Comparison of ENCODE assay signal across 15 cellular contexts in genomic region chr12:124018526-124018925, GRCh38.
"Had no signal": no experiment of that assay in that cellular context is flagged by ENCODE, and none has a peak within 500 bp of the region (broad histone marks: within the 10 kb centered on the region; RNA-seq: fewer than 3 reads in every experiment).

No MANE protein-coding gene starts in this region.

- H3K4me3 ChIP-seq: esophagus muscularis mucosa, prostate gland, right lobe of liver had no signal

- H3K36me3 ChIP-seq: prostate gland, right lobe of liver had no signal

- H3K4me1 ChIP-seq: prostate gland had no signal

- ATAC-seq: activated T-helper 17 cell treated with anti-CD3 and anti-CD28 coated beads, Interleukin-2, amount 50 U/mL, for 72 hours; SK-N-SH treated with all-trans-retinoic acid at 6 μM for 48 hours had no signal

- FAIRE-seq: astrocyte, endometrium had no signal

- DNase-seq: activated CD4-positive, alpha-beta T cell treated with anti-CD3 and anti-CD28 coated beads for 1 hour; activated CD4-positive, alpha-beta T cell treated with anti-CD3 and anti-CD28 coated beads, Interleukin-2, amount 50 U/mL, for 4 hours; activated naive CD4-positive, alpha-beta T cell treated with anti-CD3 and anti-CD28 coated beads, Interleukin-2, amount 10 ng/mL, durations not matched to agents 7 days and 5 days; foreskin fibroblast; mesendoderm; occipital lobe; right lobe of liver; stimulated activated CD4-positive, alpha-beta T cell treated with anti-CD3 and anti-CD28 coated beads, Interleukin-1b, Interleukin-23, amount 100 ng/mL, for 48 hours had no signal

- H3K27ac ChIP-seq: prostate gland, right lobe of liver, VCaP had no signal

- H3K27me3 ChIP-seq: esophagus muscularis mucosa, right lobe of liver had no signal

- H3K9me3 ChIP-seq: esophagus muscularis mucosa, prostate gland, right lobe of liver had no signal
